8 cellular contexts compared by ENCODE assay signal in genomic region chr7:102412548-102412947, GRCh38. TPM values are rescaled to one million over a fixed set of nuclear protein-coding genes. Genes with fewer than 3 reads are reported as not detected.
DNase-seq lines count a peak whose midpoint lies in the region; ATAC-seq and TF ChIP-seq lines count a peak whose summit lies in the region.

No MANE protein-coding gene starts in this region.

- DNase-seq in NCI-H2171 treated with DMSO at 0.1 percent for 48 hours (lab: John Stamatoyannopoulos, UW), result peak; percentile 15
- DNase-seq in NCI-H2171 (lab: John Stamatoyannopoulos, UW), result no peak
- DNase-seq in NCI-H446 treated with DMSO at 0.1 percent for 48 hours (lab: John Stamatoyannopoulos, UW), result peak; percentile 15
- DNase-seq in activated naive CD8-positive, alpha-beta T cell treated with anti-CD3 and anti-CD28 coated beads, Interleukin-2, amount 50 U/mL, for 24 hours, result peak; percentile 50
- peak; percentile 69 for DNase-seq in iPS-NIHi11 (ENCODE audit: low spot score)
- peak in 1 of 2 donors; percentile 50 for DNase-seq in upper lobe of left lung
- DNase-seq in activated CD4-positive, CD25-positive, alpha-beta regulatory T cell (lab: John Stamatoyannopoulos, UW), result no peak

- ATAC-seq in activated naive CD8-positive, alpha-beta T cell treated with anti-CD3 and anti-CD28 coated beads, Interleukin-2, amount 50 U/mL, for 24 hours, result no peak
- ATAC-seq in upper lobe of left lung (ENCODE audit: low FRiP score in 2 of 2), result peak in 1 of 2 donors; percentile 65
- ATAC-seq in activated CD4-positive, CD25-positive, alpha-beta regulatory T cell treated with anti-CD3 and anti-CD28 coated beads, Interleukin-2, amount 50 U/mL, for 24 hours, result no peak

- H3K9me3 ChIP-seq in upper lobe of left lung, result no peaks in the 10 kb centered on the region

- H3K36me3 Mint-ChIP-seq in activated naive CD8-positive, alpha-beta T cell treated with anti-CD3 and anti-CD28 coated beads, Interleukin-2, amount 50 U/mL, for 24 hours (ENCODE audit: low read depth), result peaks cover 70% of the 10 kb centered on the region

- TF ChIP-seq CTCF in upper lobe of left lung (IDR thresholded peaks at IDR 0.05), result peak in 4 of 6 experiments; percentile 25 to 46 (median 34)

- WGBS in upper lobe of left lung, 2 donors, result 73 to 74% methylated on average over 6 of the region's 6 CpGs

- no peaks in the 10 kb centered on the region for H3K9me3 Mint-ChIP-seq in activated naive CD8-positive, alpha-beta T cell treated with anti-CD3 and anti-CD28 coated beads, Interleukin-2, amount 50 U/mL, for 24 hours

- H3K4me1 ChIP-seq in upper lobe of left lung, result peaks cover 0 to 18% (median 2%) of the 10 kb centered on the region in 4 donors

- no peak overlapping the region for H3K4me3 ChIP-seq in upper lobe of left lung

- H3K36me3 ChIP-seq in upper lobe of left lung, result peaks cover 10 to 86% (median 59%) of the 10 kb centered on the region in 4 donors

- TF ChIP-seq POLR2A in upper lobe of left lung (IDR thresholded peaks at IDR 0.05), result no peak

- no peak overlapping the region for H3K27ac ChIP-seq in upper lobe of left lung

- H3K4me1 Mint-ChIP-seq in activated naive CD8-positive, alpha-beta T cell treated with anti-CD3 and anti-CD28 coated beads, Interleukin-2, amount 50 U/mL, for 24 hours, result peaks cover 54% of the 10 kb centered on the region

- no peak for TF ChIP-seq EP300 in upper lobe of left lung (IDR thresholded peaks at IDR 0.05)

- no peaks in the 10 kb centered on the region for H3K27me3 Mint-ChIP-seq in activated naive CD8-positive, alpha-beta T cell treated with anti-CD3 and anti-CD28 coated beads, Interleukin-2, amount 50 U/mL, for 24 hours

- H3K27me3 ChIP-seq in upper lobe of left lung, result no peaks in the 10 kb centered on the region

- no peak overlapping the region for H3K27ac Mint-ChIP-seq in activated naive CD8-positive, alpha-beta T cell treated with anti-CD3 and anti-CD28 coated beads, Interleukin-2, amount 50 U/mL, for 24 hours

- H3K4me3 Mint-ChIP-seq in activated naive CD8-positive, alpha-beta T cell treated with anti-CD3 and anti-CD28 coated beads, Interleukin-2, amount 50 U/mL, for 24 hours, result no peak overlapping the region

RNA-seq across cellular contexts. Expression of gene PRKRIP1, which starts 16.4 kb away (rescaled TPM):
- total RNA-seq in upper lobe of left lung, result 10 to 100 TPM; 17.8 to 80.7 (median 23.0) TPM

RNA-seq across cellular contexts. Expression of gene ORAI2, which starts 20.8 kb away (rescaled TPM):
- total RNA-seq in upper lobe of left lung, result 10 to 100 TPM in 5 of 6 donors, 1 to 10 TPM in 1; 9.4 to 35.2 (median 30.5) TPM

RNA-seq across cellular contexts. Expression of gene ALKBH4, which starts 52.1 kb away (rescaled TPM):
- total RNA-seq in upper lobe of left lung, result 10 to 100 TPM; 10.4 to 34.2 (median 18.2) TPM

RNA-seq across cellular contexts. Expression of gene LRWD1, which starts 52.2 kb away (rescaled TPM):
- 10 to 100 TPM; 13.2 to 33.8 (median 31.6) TPM for total RNA-seq in upper lobe of left lung

RNA-seq across cellular contexts. Expression of gene SPDYE6, which starts 56.3 kb away (rescaled TPM):
- total RNA-seq in upper lobe of left lung, result not detected

Comparison
In these comparisons a context has a peak if more than half of its experiments do, and no peak if none do; other contexts are left out.
1. DNase-seq: peak in NCI-H2171 treated with DMSO at 0.1 percent for 48 hours (single experiment), NCI-H446 treated with DMSO at 0.1 percent for 48 hours (single experiment), activated naive CD8-positive, alpha-beta T cell treated with anti-CD3 and anti-CD28 coated beads, Interleukin-2, amount 50 U/mL, for 24 hours (single experiment) and iPS-NIHi11 (single experiment); none in NCI-H2171 (single experiment) and activated CD4-positive, CD25-positive, alpha-beta regulatory T cell (0 of 4).